Comparison of ENCODE assay signal across 17 cellular contexts in genomic region chr20:41204304-41205265, GRCh38.
A peak's percentile ranks its signal among the peaks of the same experiment; 100 is the strongest.
DNase-seq lines count a peak whose midpoint lies in the region; ATAC-seq and TF ChIP-seq lines count a peak whose summit lies in the region.
"Had no signal": no experiment of that assay in that cellular context is flagged by ENCODE, and none has a peak within 500 bp of the region (broad histone marks: within the 10 kb centered on the region; RNA-seq: fewer than 3 reads in every experiment).

No MANE protein-coding gene starts in this region.

- H3K4me3 ChIP-seq in heart left ventricle (no peak overlapping the region), dorsolateral prefrontal cortex (no peak overlapping the region)

- CTCF ChIA-PET in RWPE1 (lab: Yijun Ruan, JAX), result no interaction called here

- DNase-seq in heart left ventricle (no peak), left ventricle myocardium superior (no peak), dorsolateral prefrontal cortex (peak in 2 of 10 donors; percentile 58 to 68), left lobe of liver (ENCODE audit: low spot score) (no peak), RWPE1 (ENCODE audit: low spot score) (no peak), EL (no peak)
- DNase-seq: COR-L47, MM.1S, NCI-H1105, NCI-H187, NCI-H446, NCI-H748 treated with DMSO at 0.1 percent for 48 hours, PC-3, SHP77 treated with DMSO at 0.1 percent for 48 hours had no signal

- ATAC-seq in heart left ventricle, result no peak
- no peak for ATAC-seq in left ventricle myocardium superior
- peak; percentile 23 for ATAC-seq in left lobe of liver
- no peak for ATAC-seq in HG03097 (IDR thresholded peaks at IDR 0.05; ENCODE audit: low FRiP score, unreplicated experiment)
- ATAC-seq: HepG2, PC-3 had no signal

- peaks cover 0 to 2% (median 0%) of the 10 kb centered on the region in 12 donors for H3K9me3 ChIP-seq in heart left ventricle

- 91 to 95% (median 93%) methylated on average over 8 of the region's 8 CpGs for WGBS in heart left ventricle, 4 donors

- TF ChIP-seq POLR2A in heart left ventricle (IDR thresholded peaks at IDR 0.05), result no peak

- peak overlapping the region in 9 of 12 donors; percentile 20 to 79 (median 61) for H3K27ac ChIP-seq in heart left ventricle
- peak overlapping the region; percentile 67 to 100 (median 98) for H3K27ac ChIP-seq in dorsolateral prefrontal cortex
- H3K27ac ChIP-seq in temporal lobe (ENCODE audit: low read depth, low read length), result peak overlapping the region; percentile 100
- H3K27ac ChIP-seq in RWPE1, result no peak overlapping the region

- TF ChIP-seq CTCF in heart left ventricle (IDR thresholded peaks at IDR 0.05) (no peak), dorsolateral prefrontal cortex (IDR thresholded peaks at IDR 0.05 in 54 of 56, conservative IDR thresholded peaks at IDR 0.05 in 2 of 56; ENCODE audit: low read depth in 1 of 56, partially characterized antibody in 56 of 56) (no peak), RWPE1 (conservative IDR thresholded peaks at IDR 0.05; ENCODE audit: low read depth) (no peak)

- H3K36me3 ChIP-seq in heart left ventricle, result peaks cover 0 to 20% (median 13%) of the 10 kb centered on the region in 9 donors

- H3K27me3 ChIP-seq in heart left ventricle (no peaks in the 10 kb centered on the region), dorsolateral prefrontal cortex (no peaks in the 10 kb centered on the region)

- H3K4me1 ChIP-seq in heart left ventricle, result peaks cover 0 to 23% (median 0%) of the 10 kb centered on the region in 12 donors

- intact Hi-C loops in heart left ventricle (cut with DNase I), result no loop called here
- intact Hi-C loops in left ventricle myocardium superior (cut with micrococcal nuclease), result no loop called here
- intact Hi-C loops in dorsolateral prefrontal cortex (cut with DNase I), result loop anchor here in 1 of 2 donors (1.0 to 2.0 kb wide), 2 partner anchors 18 to 26 kb away; no protein-coding TSS in a partner anchor

- POLR2A ChIA-PET in RWPE1 (lab: Yijun Ruan, JAX; ENCODE audit: low non-redundant PET), result no interaction called here
